ENCODE assay signal across 8 cellular contexts in the genomic region with DNA sequence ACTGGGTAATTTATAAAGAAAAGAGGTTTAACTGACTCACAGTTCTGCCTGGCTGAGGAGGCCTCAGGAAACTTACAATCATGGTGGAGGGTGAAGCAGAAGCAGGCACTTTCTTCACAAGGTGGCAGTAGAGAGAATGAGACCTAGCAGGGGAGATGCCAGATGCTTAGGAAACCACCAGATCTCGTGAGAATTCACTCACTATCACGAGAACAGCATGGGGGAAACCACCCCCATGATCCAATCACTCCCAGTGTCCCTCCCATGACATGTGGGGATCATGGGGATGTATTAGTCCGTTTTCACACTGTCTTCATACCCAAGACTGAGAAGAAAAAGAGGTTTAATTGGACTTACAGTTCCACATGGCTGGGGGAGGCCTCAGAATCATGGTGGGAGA. TPM values are rescaled to one million over a fixed set of nuclear protein-coding genes. Genes with fewer than 3 reads are reported as not detected.
DNase-seq lines count a peak whose midpoint lies in the region; ATAC-seq, FAIRE-seq and TF ChIP-seq lines count a peak whose summit lies in the region.
"Not testable (repeated sequence)": the region's sequence is repeated elsewhere in the genome, so short reads cannot be mapped to it uniquely, and the experiment has no call there.

No MANE protein-coding gene starts in this region.

- FAIRE-seq in RCC 7860 (lab: Jason Lieb, UNC): not testable (repeated sequence)

- not testable (repeated sequence) for H3K4me3 Mint-ChIP-seq in activated CD8-positive, alpha-beta memory T cell treated with anti-CD3 and anti-CD28 coated beads, Interleukin-2, amount 10 ng/mL, durations not matched to agents 7 days and 5 days

- TF ChIP-seq CTCF in 22Rv1 (IDR thresholded peaks at IDR 0.05): peak; percentile 44

- not testable (repeated sequence) for H3K27me3 Mint-ChIP-seq in activated CD8-positive, alpha-beta memory T cell treated with anti-CD3 and anti-CD28 coated beads, Interleukin-2, amount 10 ng/mL, durations not matched to agents 7 days and 5 days

- peaks cover 12% of the 10 kb centered on the region for H3K4me1 Mint-ChIP-seq in activated CD8-positive, alpha-beta memory T cell treated with anti-CD3 and anti-CD28 coated beads, Interleukin-2, amount 10 ng/mL, durations not matched to agents 7 days and 5 days

- DNase-seq in GF-D8 (lab: John Stamatoyannopoulos, UW) (peak; percentile 13), M059J (ENCODE audit: low read depth) (peak; percentile 61), RCC 7860 (ENCODE audit: low spot score) (peak; percentile 43), dermis blood vessel endothelial cell (peak; percentile 83), iris pigment epithelial cell (ENCODE audit: low read depth) (peak; percentile 87), renal cortical epithelial cell (ENCODE audit: low read depth) (peak; percentile 79)
- peak; percentile 57 for DNase-seq in activated CD8-positive, alpha-beta memory T cell treated with anti-CD3 and anti-CD28 coated beads, Interleukin-2, amount 10 ng/mL, durations not matched to agents 7 days and 5 days

- not testable (repeated sequence) for H3K27ac ChIP-seq in 22Rv1

- H3K9me3 Mint-ChIP-seq in activated CD8-positive, alpha-beta memory T cell treated with anti-CD3 and anti-CD28 coated beads, Interleukin-2, amount 10 ng/mL, durations not matched to agents 7 days and 5 days (ENCODE audit: low read depth): not testable (repeated sequence)

- CTCF ChIA-PET in activated CD8-positive, alpha-beta memory T cell treated with anti-CD3 and anti-CD28 coated beads, Interleukin-2, amount 10 ng/mL, durations not matched to agents 7 days and 5 days (lab: Charles Lee): not testable (repeated sequence)

- H3K27ac Mint-ChIP-seq in activated CD8-positive, alpha-beta memory T cell treated with anti-CD3 and anti-CD28 coated beads, Interleukin-2, amount 10 ng/mL, durations not matched to agents 7 days and 5 days: not testable (repeated sequence)

- ATAC-seq in activated CD8-positive, alpha-beta memory T cell treated with anti-CD3 and anti-CD28 coated beads, Interleukin-2, amount 10 ng/mL, durations not matched to agents 7 days and 5 days: not testable (repeated sequence)

- not testable (repeated sequence) for H3K36me3 Mint-ChIP-seq in activated CD8-positive, alpha-beta memory T cell treated with anti-CD3 and anti-CD28 coated beads, Interleukin-2, amount 10 ng/mL, durations not matched to agents 7 days and 5 days

RNA-seq across cellular contexts. Expression of a gene that starts 41.6 kb away (rescaled TPM):
- total RNA-seq in M059J (2014; rRNA removed; shearing (Covaris generic)): not detected in 2 replicates
- not detected for total RNA-seq in activated CD8-positive, alpha-beta memory T cell treated with anti-CD3 and anti-CD28 coated beads, Interleukin-2, amount 10 ng/mL, durations not matched to agents 7 days and 5 days
- not detected in 2 replicates for total RNA-seq in dermis blood vessel endothelial cell
- not detected in 2 replicates for total RNA-seq in renal cortical epithelial cell

RNA-seq across cellular contexts. Expression of a gene that starts 45.0 kb away (rescaled TPM):
- 19.8 and 21.5 TPM in 2 replicates for total RNA-seq in M059J (2014; rRNA removed; shearing (Covaris generic))
- total RNA-seq in activated CD8-positive, alpha-beta memory T cell treated with anti-CD3 and anti-CD28 coated beads, Interleukin-2, amount 10 ng/mL, durations not matched to agents 7 days and 5 days: 10 to 100 TPM; 33.3 to 35.8 TPM
- total RNA-seq in dermis blood vessel endothelial cell (24.8 and 40.6 TPM in 2 replicates), renal cortical epithelial cell (12.7 and 40.7 TPM in 2 replicates)

Comparison
In these comparisons a context has a peak if more than half of its experiments do, and no peak if none do; other contexts are left out.
1. DNase-seq: peak in every context shown above with its lines; median percentile 87 in iris pigment epithelial cell; 83 in dermis blood vessel endothelial cell; 79 in renal cortical epithelial cell; 61 in M059J; 57 in activated CD8-positive, alpha-beta memory T cell treated with anti-CD3 and anti-CD28 coated beads, Interleukin-2, amount 10 ng/mL, durations not matched to agents 7 days and 5 days; 43 in RCC 7860; 13 in GF-D8.